In the genomic region with DNA sequence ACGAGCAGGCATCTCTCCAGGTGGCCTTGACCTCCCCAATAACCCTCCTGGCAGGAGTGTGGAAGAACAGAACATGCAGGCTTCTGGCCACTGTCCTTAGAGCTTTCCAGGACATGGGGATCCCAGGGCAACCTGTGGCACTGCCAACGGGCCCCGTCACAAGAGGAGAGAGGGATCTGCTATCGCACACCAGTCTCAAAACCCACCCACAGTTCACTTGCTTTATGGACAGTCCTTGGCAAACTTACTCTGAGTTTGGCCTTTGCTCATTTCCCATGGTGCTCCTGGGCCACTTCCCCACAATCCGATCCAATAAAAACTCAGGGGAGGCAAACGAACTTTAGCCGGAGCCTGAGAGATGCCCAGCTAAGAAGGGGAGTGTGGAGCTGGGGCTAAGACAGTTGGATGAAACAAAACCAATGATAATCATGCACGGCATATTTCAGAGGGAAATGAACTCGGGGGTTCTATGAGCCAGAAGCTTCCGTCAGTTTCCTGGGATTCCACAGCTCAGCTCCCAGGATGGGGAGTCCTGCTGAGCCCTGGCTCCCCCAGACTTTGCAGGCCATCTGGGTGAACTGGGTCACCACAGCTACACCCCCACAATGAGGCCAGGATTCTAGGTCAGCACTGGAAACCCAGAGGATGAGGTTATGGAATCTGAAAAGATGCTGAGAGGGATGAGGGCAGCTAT, we compare ENCODE assay signal across 18 cellular contexts.
A peak's percentile ranks its signal among the peaks of the same experiment; 100 is the strongest.
DNase-seq lines count a peak whose midpoint lies in the region; ATAC-seq, FAIRE-seq and TF ChIP-seq lines count a peak whose summit lies in the region.
"Had no signal": no experiment of that assay in that cellular context is flagged by ENCODE, and none has a peak within 500 bp of the region (broad histone marks: within the 10 kb centered on the region; RNA-seq: fewer than 3 reads in every experiment).

No MANE protein-coding gene starts in this region.

- H3K27me3 ChIP-seq in GM23338 (ENCODE audit: insufficient read depth) (no peaks in the 10 kb centered on the region), liver (ENCODE audit: control insufficient read depth in 4 of 4, insufficient read depth in 4 of 4, low read length in 3 of 4) (no peaks in the 10 kb centered on the region), small intestine (ENCODE audit: control insufficient read depth in 2 of 2, insufficient read depth in 2 of 2, low read length in 2 of 2) (no peaks in the 10 kb centered on the region)

- H4K20me1 ChIP-seq in GM23338 (replicated peaks; ENCODE audit: insufficient read depth), result no peaks in the 10 kb centered on the region

- H2AFZ ChIP-seq in GM23338, result no peak overlapping the region

- no peaks in the 10 kb centered on the region for H3K9me3 ChIP-seq in liver (ENCODE audit: control insufficient read depth in 4 of 4, low read length in 3 of 4)
- H3K9me3 ChIP-seq in small intestine (ENCODE audit: control insufficient read depth, low read depth), result no peaks in the 10 kb centered on the region

- peaks cover 7% of the 10 kb centered on the region for H3K36me3 Mint-ChIP-seq in GM23338 (ENCODE audit: low read depth)
- H3K36me3 Mint-ChIP-seq in stimulated activated naive B cell treated with anti-CD40 and anti-IgM and Interleukin-4, amounts not matched to agents 10 μg/mL and 1 μg/mL and 100 μg/mL, for 72 hours, result peaks cover 2 to 13% of the 10 kb centered on the region in 2 donors
- H3K36me3 Mint-ChIP-seq: naive B cell had no signal

- H3K4me3 Mint-ChIP-seq in GM23338, result no peak overlapping the region
- no peak overlapping the region for H3K4me3 Mint-ChIP-seq in stimulated activated naive B cell treated with anti-CD40 and anti-IgM and Interleukin-4, amounts not matched to agents 10 μg/mL and 1 μg/mL and 100 μg/mL, for 72 hours
- H3K4me3 Mint-ChIP-seq: activated CD4-positive, alpha-beta T cell treated with anti-CD3 and anti-CD28 coated beads, Interleukin-2, amount 10 ng/mL, durations not matched to agents 24 days and 14 days; naive B cell; stimulated activated naive CD8-positive, alpha-beta T cell treated with anti-CD3 and anti-CD28 coated beads, Interleukin-15, Interleukin-2, amounts not matched to agents 100 ng/mL and 50 ng/mL, for 24 hours had no signal

- H3K9ac ChIP-seq in liver (ENCODE audit: low read depth in 1 of 2, low read length in 2 of 2), result no peak overlapping the region

- WGBS in liver, result 23% methylated on average over 10 of the region's 10 CpGs
- 18 to 41% (median 34%) methylated on average over 10 of the region's 10 CpGs for WGBS in small intestine, 3 donors

- no peaks in the 10 kb centered on the region for H3K79me2 ChIP-seq in GM23338 (replicated peaks; ENCODE audit: insufficient read depth)

- peak in 1 of 2 donors; percentile 53 for TF ChIP-seq RAD21 in liver (IDR thresholded peaks at IDR 0.05)

- no peaks in the 10 kb centered on the region for H3K9me3 Mint-ChIP-seq in GM23338
- no peaks in the 10 kb centered on the region for H3K9me3 Mint-ChIP-seq in stimulated activated naive B cell treated with anti-CD40 and anti-IgM and Interleukin-4, amounts not matched to agents 10 μg/mL and 1 μg/mL and 100 μg/mL, for 72 hours
- H3K9me3 Mint-ChIP-seq: activated CD4-positive, alpha-beta T cell treated with anti-CD3 and anti-CD28 coated beads, Interleukin-2, amount 10 ng/mL, durations not matched to agents 24 days and 14 days; naive B cell; stimulated activated naive CD8-positive, alpha-beta T cell treated with anti-CD3 and anti-CD28 coated beads, Interleukin-15, Interleukin-2, amounts not matched to agents 100 ng/mL and 50 ng/mL, for 24 hours had no signal

- H3K27ac Mint-ChIP-seq in GM23338, result peak overlapping the region; percentile 27; the same call in 1 of the 2 replicates
- no peak overlapping the region for H3K27ac Mint-ChIP-seq in stimulated activated naive B cell treated with anti-CD40 and anti-IgM and Interleukin-4, amounts not matched to agents 10 μg/mL and 1 μg/mL and 100 μg/mL, for 72 hours
- H3K27ac Mint-ChIP-seq: activated CD4-positive, alpha-beta T cell treated with anti-CD3 and anti-CD28 coated beads, Interleukin-2, amount 10 ng/mL, durations not matched to agents 24 days and 14 days; naive B cell; stimulated activated naive CD8-positive, alpha-beta T cell treated with anti-CD3 and anti-CD28 coated beads, Interleukin-15, Interleukin-2, amounts not matched to agents 100 ng/mL and 50 ng/mL, for 24 hours had no signal

- ATAC-seq in GM23338, result no peak
- no peak for ATAC-seq in stimulated activated naive B cell treated with anti-CD40 and anti-IgM and Interleukin-4, amounts not matched to agents 10 μg/mL and 1 μg/mL and 100 μg/mL, for 72 hours (replicated peaks)

- H3K9me2 ChIP-seq in GM23338 (ENCODE audit: insufficient read depth), result no peaks in the 10 kb centered on the region

- peaks cover 62% of the 10 kb centered on the region for H3K4me1 Mint-ChIP-seq in GM23338
- H3K4me1 Mint-ChIP-seq in stimulated activated naive B cell treated with anti-CD40 and anti-IgM and Interleukin-4, amounts not matched to agents 10 μg/mL and 1 μg/mL and 100 μg/mL, for 72 hours, result peaks cover 0 to 3% of the 10 kb centered on the region in 2 donors

- H3K36me3 ChIP-seq in GM23338 (ENCODE audit: insufficient read depth) (no peaks in the 10 kb centered on the region), liver (ENCODE audit: control insufficient read depth in 4 of 4, insufficient read depth in 3 of 4, low read depth in 1 of 4, low read length in 3 of 4) (peaks cover 0 to 4% (median 0%) of the 10 kb centered on the region in 4 donors), small intestine (ENCODE audit: control insufficient read depth in 2 of 2, insufficient read depth in 2 of 2, low read length in 2 of 2) (no peaks in the 10 kb centered on the region)

- TF ChIP-seq CTCF in GM23338 (conservative IDR thresholded peaks at IDR 0.05; ENCODE audit: low read depth in 2 of 2), result no peak
- TF ChIP-seq CTCF in coronary artery (IDR thresholded peaks at IDR 0.05), result no peak
- TF ChIP-seq CTCF in liver (IDR thresholded peaks at IDR 0.05; ENCODE audit: low read depth, low read length, missing input control), result no peak

- H3K4me1 ChIP-seq in GM23338 (ENCODE audit: insufficient read depth) (peaks cover 20% of the 10 kb centered on the region; the same call in 1 of the 2 replicates), liver (ENCODE audit: control insufficient read depth in 4 of 4, insufficient read depth in 4 of 4, low read length in 3 of 4) (peaks cover 32 to 72% (median 62%) of the 10 kb centered on the region in 4 donors), small intestine (ENCODE audit: control insufficient read depth in 2 of 2, insufficient read depth in 1 of 2, low read depth in 1 of 2, low read length in 1 of 2) (peaks cover 3 to 11% of the 10 kb centered on the region in 2 donors)

- H3K4me3 ChIP-seq in GM23338 (no peak overlapping the region), coronary artery (peak overlapping the region; percentile 1), liver (ENCODE audit: low read depth in 1 of 3, low read length in 3 of 3) (peak overlapping the region in 1 of 3 donors; percentile 7), small intestine (ENCODE audit: low read depth in 1 of 2, low read length in 2 of 2) (no peak overlapping the region)

- H3F3A ChIP-seq in GM23338 (replicated peaks; ENCODE audit: low read depth), result no peaks in the 10 kb centered on the region

- peaks cover 19% of the 10 kb centered on the region for H3K27me3 Mint-ChIP-seq in GM23338 (ENCODE audit: insufficient read depth, low read depth, poor library complexity)
- no peaks in the 10 kb centered on the region for H3K27me3 Mint-ChIP-seq in stimulated activated naive B cell treated with anti-CD40 and anti-IgM and Interleukin-4, amounts not matched to agents 10 μg/mL and 1 μg/mL and 100 μg/mL, for 72 hours
- H3K27me3 Mint-ChIP-seq: activated CD4-positive, alpha-beta T cell treated with anti-CD3 and anti-CD28 coated beads, Interleukin-2, amount 10 ng/mL, durations not matched to agents 24 days and 14 days; naive B cell; stimulated activated naive CD8-positive, alpha-beta T cell treated with anti-CD3 and anti-CD28 coated beads, Interleukin-15, Interleukin-2, amounts not matched to agents 100 ng/mL and 50 ng/mL, for 24 hours had no signal

- no peak overlapping the region for H3K4me2 ChIP-seq in GM23338

- no peak for FAIRE-seq in small intestine (lab: Jason Lieb, UNC)
- FAIRE-seq: islet of Langerhans had no signal

- DNase-seq in GM23338 (ENCODE audit: low spot score), result no peak
- DNase-seq in coronary artery (ENCODE audit: low spot score), result no peak
- peak; percentile 90 for DNase-seq in small intestine
- no peak for DNase-seq in T-helper 9 cell
- no peak for DNase-seq in NK-92 treated with Interleukin-12 subunit alpha and Interleukin-12 subunit beta, amount 100 ng/mL, for 24 hours (lab: John Stamatoyannopoulos, UW)
- DNase-seq in activated CD4-positive, alpha-beta T cell treated with anti-CD3 and anti-CD28 coated beads for 1 hour, result no peak
- no peak for DNase-seq in stimulated activated naive B cell treated with anti-CD40 and anti-IgM and Interleukin-4, amounts not matched to agents 10 μg/mL and 1 μg/mL and 100 μg/mL, for 72 hours
- DNase-seq: activated T-cell treated with anti-CD3 and anti-CD28 coated beads, Interleukin-2, amount 50 U/mL, for 48 hours; effector CD8-positive, alpha-beta T cell; foreskin melanocyte; naive B cell; NCI-H187; NCI-H526; T-helper 2 cell had no signal

- H3K27ac ChIP-seq in GM23338 (ENCODE audit: low read depth) (no peak overlapping the region), coronary artery (peak overlapping the region; percentile 25 to 76), liver (ENCODE audit: low read depth in 1 of 2, low read length in 2 of 2) (peak overlapping the region; percentile 65 to 74), small intestine (ENCODE audit: low read depth in 1 of 2, low read length in 1 of 2) (peak overlapping the region; percentile 58 to 81)

TF ChIP-seq in GM23338, 12 proteins besides CTCF, POLR2A, EP300 and RAD21 (continues in another document):
- TF ChIP-seq CREB1 (CRISPR knock-in tag; IDR thresholded peaks at IDR 0.05; ENCODE audit: low read depth), result no peak
- no peak for TF ChIP-seq JUNB (IDR thresholded peaks at IDR 0.05; ENCODE audit: unreplicated experiment)
- TF ChIP-seq ZNF331 (CRISPR knock-in tag; IDR thresholded peaks at IDR 0.05; ENCODE audit: low read depth), result no peak
- no peak for TF ChIP-seq NANOG (IDR thresholded peaks at IDR 0.05; ENCODE audit: borderline replicate concordance)
